In genomic region chrX:1582686-1583437, GRCh38 we compare ENCODE assay signal across 8 cellular contexts. TPM values are rescaled to one million over a fixed set of nuclear protein-coding genes. Genes with fewer than 3 reads are reported as not detected.
DNase-seq lines count a peak whose midpoint lies in the region; ATAC-seq, FAIRE-seq and TF ChIP-seq lines count a peak whose summit lies in the region.

No MANE protein-coding gene starts in this region.

- no peak for FAIRE-seq in D721Med (lab: Jason Lieb, UNC)

- H3K4me1 Mint-ChIP-seq in activated naive CD4-positive, alpha-beta T cell treated with anti-CD3 and anti-CD28 coated beads for 36 hours (ENCODE audit: low read depth): peaks cover 18% of the 10 kb centered on the region
- H3K4me1 Mint-ChIP-seq in T-helper 2 cell treated with Interferon-gamma antibody and Interleukin-4, amounts not matched to agents 5 μg/mL and 100 μg/mL, for 36 hours (ENCODE audit: low read depth): peaks cover 28% of the 10 kb centered on the region
- peaks cover 28% of the 10 kb centered on the region for H3K4me1 Mint-ChIP-seq in stimulated activated naive CD8-positive, alpha-beta T cell treated with anti-CD3 and anti-CD28 coated beads, Interleukin-15, amount 100 ng/mL, for 72 hours

- H3K27ac Mint-ChIP-seq in activated naive CD4-positive, alpha-beta T cell treated with anti-CD3 and anti-CD28 coated beads for 36 hours: peak overlapping the region; percentile 75
- H3K27ac Mint-ChIP-seq in T-helper 2 cell treated with Interferon-gamma antibody and Interleukin-4, amounts not matched to agents 5 μg/mL and 100 μg/mL, for 36 hours: peak overlapping the region; percentile 84
- peak overlapping the region; percentile 94 to 99 for H3K27ac Mint-ChIP-seq in stimulated activated naive CD8-positive, alpha-beta T cell treated with anti-CD3 and anti-CD28 coated beads, Interleukin-15, amount 100 ng/mL, for 72 hours

- peak; percentile 82 for ATAC-seq in HG03378 (IDR thresholded peaks at IDR 0.05; ENCODE audit: unreplicated experiment)
- peak; percentile 91 for ATAC-seq in stimulated activated naive CD8-positive, alpha-beta T cell treated with anti-CD3 and anti-CD28 coated beads, Interleukin-15, amount 100 ng/mL, for 72 hours

- H3K9me3 Mint-ChIP-seq in activated naive CD4-positive, alpha-beta T cell treated with anti-CD3 and anti-CD28 coated beads for 36 hours: no peaks in the 10 kb centered on the region
- no peaks in the 10 kb centered on the region for H3K9me3 Mint-ChIP-seq in T-helper 2 cell treated with Interferon-gamma antibody and Interleukin-4, amounts not matched to agents 5 μg/mL and 100 μg/mL, for 36 hours
- H3K9me3 Mint-ChIP-seq in stimulated activated naive CD8-positive, alpha-beta T cell treated with anti-CD3 and anti-CD28 coated beads, Interleukin-15, amount 100 ng/mL, for 72 hours: no peaks in the 10 kb centered on the region

- no peaks in the 10 kb centered on the region for H3K36me3 Mint-ChIP-seq in activated naive CD4-positive, alpha-beta T cell treated with anti-CD3 and anti-CD28 coated beads for 36 hours (ENCODE audit: low read depth)
- no peaks in the 10 kb centered on the region for H3K36me3 Mint-ChIP-seq in T-helper 2 cell treated with Interferon-gamma antibody and Interleukin-4, amounts not matched to agents 5 μg/mL and 100 μg/mL, for 36 hours (ENCODE audit: low read depth)

- peak; percentile 75 for DNase-seq in activated naive CD4-positive, alpha-beta T cell treated with anti-CD3 and anti-CD28 coated beads for 36 hours
- no peak for DNase-seq in activated naive CD4-positive, alpha-beta T cell (lab: John Stamatoyannopoulos, UW)
- DNase-seq in T-helper 2 cell treated with Interferon-gamma antibody and Interleukin-4, amounts not matched to agents 5 μg/mL and 100 μg/mL, for 36 hours (ENCODE audit: low spot score): peak; percentile 60
- peak; percentile 64 for DNase-seq in dermis blood vessel endothelial cell
- DNase-seq in stimulated activated naive CD8-positive, alpha-beta T cell treated with anti-CD3 and anti-CD28 coated beads, Interleukin-15, amount 100 ng/mL, for 72 hours: peak; percentile 28 to 78
- no peak for DNase-seq in D721Med (ENCODE audit: insufficient read length, low spot score)
- DNase-seq in NCI-H1092 treated with DMSO at 0.1 percent for 48 hours (lab: John Stamatoyannopoulos, UW): no peak

- H3K27me3 Mint-ChIP-seq in activated naive CD4-positive, alpha-beta T cell treated with anti-CD3 and anti-CD28 coated beads for 36 hours (ENCODE audit: low read depth): no peaks in the 10 kb centered on the region
- H3K27me3 Mint-ChIP-seq in T-helper 2 cell treated with Interferon-gamma antibody and Interleukin-4, amounts not matched to agents 5 μg/mL and 100 μg/mL, for 36 hours (ENCODE audit: low read depth): no peaks in the 10 kb centered on the region
- no peaks in the 10 kb centered on the region for H3K27me3 Mint-ChIP-seq in stimulated activated naive CD8-positive, alpha-beta T cell treated with anti-CD3 and anti-CD28 coated beads, Interleukin-15, amount 100 ng/mL, for 72 hours

- CTCF ChIA-PET in activated naive CD4-positive, alpha-beta T cell treated with anti-CD3 and anti-CD28 coated beads for 36 hours (lab: Charles Lee): no interaction called here

- intact Hi-C loops in activated naive CD4-positive, alpha-beta T cell treated with anti-CD3 and anti-CD28 coated beads for 36 hours (cut with micrococcal nuclease): no loop called here

- peak overlapping the region; percentile 25 for H3K4me3 Mint-ChIP-seq in activated naive CD4-positive, alpha-beta T cell treated with anti-CD3 and anti-CD28 coated beads for 36 hours
- peak overlapping the region; percentile 46 for H3K4me3 Mint-ChIP-seq in T-helper 2 cell treated with Interferon-gamma antibody and Interleukin-4, amounts not matched to agents 5 μg/mL and 100 μg/mL, for 36 hours
- H3K4me3 Mint-ChIP-seq in stimulated activated naive CD8-positive, alpha-beta T cell treated with anti-CD3 and anti-CD28 coated beads, Interleukin-15, amount 100 ng/mL, for 72 hours: peak overlapping the region; percentile 63 to 76

- no peak for TF ChIP-seq CTCF in D721Med (IDR thresholded peaks at IDR 0.05; ENCODE audit: insufficient read depth, missing control alignments)

RNA-seq across cellular contexts. Expression of gene AKAP17A, which starts 8.5 kb away (rescaled TPM):
- 10 to 100 TPM; 59.2 to 60.5 TPM for total RNA-seq in activated naive CD4-positive, alpha-beta T cell treated with anti-CD3 and anti-CD28 coated beads for 36 hours
- 33.0 and 36.1 TPM in 2 replicates for total RNA-seq in dermis blood vessel endothelial cell

RNA-seq across cellular contexts. Expression of gene ASMT, which starts 32.0 kb away (rescaled TPM):
- not detected for total RNA-seq in activated naive CD4-positive, alpha-beta T cell treated with anti-CD3 and anti-CD28 coated beads for 36 hours
- total RNA-seq in dermis blood vessel endothelial cell: not detected in 2 replicates

RNA-seq across cellular contexts. Expression of gene P2RY8, which starts 45.9 kb away (rescaled TPM):
- total RNA-seq in activated naive CD4-positive, alpha-beta T cell treated with anti-CD3 and anti-CD28 coated beads for 36 hours: 10 to 100 TPM in 1 of 2 experiments, 1 to 10 TPM in 1; 9.8 to 10.6 TPM
- 0.17 and 0.79 TPM in 2 replicates for total RNA-seq in dermis blood vessel endothelial cell

Comparison
In these comparisons a context has a peak if more than half of its experiments do, and no peak if none do; other contexts are left out.
1. DNase-seq: peak in activated naive CD4-positive, alpha-beta T cell treated with anti-CD3 and anti-CD28 coated beads for 36 hours (single experiment), T-helper 2 cell treated with Interferon-gamma antibody and Interleukin-4, amounts not matched to agents 5 μg/mL and 100 μg/mL, for 36 hours (single experiment), dermis blood vessel endothelial cell (single experiment) and stimulated activated naive CD8-positive, alpha-beta T cell treated with anti-CD3 and anti-CD28 coated beads, Interleukin-15, amount 100 ng/mL, for 72 hours (2 of 2); none in activated naive CD4-positive, alpha-beta T cell (0 of 4), D721Med (single experiment) and NCI-H1092 treated with DMSO at 0.1 percent for 48 hours (single experiment).
2. Peak in every context shown above with its lines, with median percentiles within 50 percentile points of each other: H3K27ac Mint-ChIP-seq and H3K4me3 Mint-ChIP-seq.